Comparison of ENCODE assay signal across 17 cellular contexts in the genomic region with DNA sequence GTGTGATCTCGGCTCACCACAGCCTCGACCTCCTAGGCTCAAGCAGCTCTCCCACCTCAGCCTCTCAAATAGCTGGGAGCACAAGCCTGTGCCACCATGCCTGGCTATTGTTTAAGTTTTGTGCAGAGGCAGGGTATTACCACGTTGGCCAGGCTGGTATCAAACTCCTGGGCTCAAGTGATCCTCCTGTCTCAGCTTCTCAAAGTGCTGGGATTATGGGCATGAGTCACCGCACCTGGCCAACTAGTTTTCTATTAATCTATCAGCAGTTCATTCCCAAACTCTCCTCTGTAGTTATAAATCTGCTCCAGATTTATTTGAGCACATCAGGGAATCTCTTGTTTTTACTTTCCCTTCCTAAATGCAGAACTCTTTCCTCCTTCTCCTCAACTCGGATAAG.
DNase-seq lines count a peak whose midpoint lies in the region; ATAC-seq, FAIRE-seq and TF ChIP-seq lines count a peak whose summit lies in the region.
"Had no signal": no experiment of that assay in that cellular context is flagged by ENCODE, and none has a peak within 500 bp of the region (broad histone marks: within the 10 kb centered on the region; RNA-seq: fewer than 3 reads in every experiment).

No MANE protein-coding gene starts in this region.

- H3K9me2 ChIP-seq in PC-3 (replicated peaks; ENCODE audit: low read length): no peaks in the 10 kb centered on the region

- H3K9ac ChIP-seq in PC-3 (ENCODE audit: low read length): no peak overlapping the region
- H3K9ac ChIP-seq in keratinocyte (ENCODE audit: control insufficient read depth, extremely low read depth, insufficient read depth, low read length): no peak overlapping the region
- H3K9ac ChIP-seq: BLaER1 had no signal

- no peaks in the 10 kb centered on the region for H3K36me3 ChIP-seq in PC-3 (ENCODE audit: low read depth, low read length)
- H3K36me3 ChIP-seq in keratinocyte (ENCODE audit: control insufficient read depth in 2 of 2, extremely low read depth in 1 of 2, insufficient read depth in 2 of 2, low read length in 2 of 2): no peaks in the 10 kb centered on the region
- H3K36me3 ChIP-seq in upper lobe of right lung: no peaks in the 10 kb centered on the region
- no peaks in the 10 kb centered on the region for H3K36me3 ChIP-seq in psoas muscle (ENCODE audit: insufficient read depth in 1 of 2, low read depth in 1 of 2)
- H3K36me3 ChIP-seq in prostate gland: no peaks in the 10 kb centered on the region
- H3K36me3 ChIP-seq: BLaER1 had no signal

- no peaks in the 10 kb centered on the region for H3K9me1 ChIP-seq in keratinocyte (ENCODE audit: control insufficient read depth, extremely low read depth, insufficient read depth, low read length)

- intact Hi-C loops in PC-3 (cut with micrococcal nuclease) (no loop called here), upper lobe of right lung (cut with DNase I) (no loop called here), psoas muscle (cut with DNase I) (no loop called here), prostate gland (cut with DNase I) (no loop called here)

- H3K4me2 ChIP-seq in PC-3 (ENCODE audit: low read length) (no peak overlapping the region), keratinocyte (ENCODE audit: control insufficient read depth, extremely low read depth, insufficient read depth, low read depth, low read length) (no peak overlapping the region)
- H3K4me2 ChIP-seq: BLaER1 had no signal

- TF ChIP-seq CTCF in PC-3 (conservative IDR thresholded peaks at IDR 0.05; ENCODE audit: low read depth, low read length): no peak
- no peak for TF ChIP-seq CTCF in keratinocyte (optimal IDR thresholded peaks at IDR 0.05 in 1 of 3, IDR thresholded peaks at IDR 0.05 in 1 of 3, conservative IDR thresholded peaks at IDR 0.05 in 1 of 3; ENCODE audit: extremely low read depth in 1 of 3, insufficient read depth in 2 of 3, low read length in 3 of 3)
- no peak for TF ChIP-seq CTCF in upper lobe of right lung (IDR thresholded peaks at IDR 0.05)
- TF ChIP-seq CTCF in psoas muscle (IDR thresholded peaks at IDR 0.05): no peak
- no peak for TF ChIP-seq CTCF in prostate gland (IDR thresholded peaks at IDR 0.05)

- no TSS peak for BruUV-seq in PC-3 (replicated peaks; lab: Mats Ljungman, UMichigan)

- H3K27ac ChIP-seq in PC-3 (ENCODE audit: low read length) (no peak overlapping the region), keratinocyte (ENCODE audit: control insufficient read depth, insufficient read depth, low read length) (no peak overlapping the region), upper lobe of right lung (no peak overlapping the region), psoas muscle (no peak overlapping the region), prostate gland (no peak overlapping the region)
- H3K27ac ChIP-seq: BLaER1, HL-60 had no signal

- dilution Hi-C loops in keratinocyte (cut with MboI; ENCODE audit: extremely low pct_ligation_motif_present, low sequenced_read_pairs): no loop called here

- H3K4me3 ChIP-seq in PC-3 (ENCODE audit: low read length) (no peak overlapping the region), keratinocyte (ENCODE audit: control insufficient read depth in 2 of 3, extremely low read depth in 1 of 3, insufficient read depth in 2 of 3, low read depth in 1 of 3, low read length in 3 of 3) (no peak overlapping the region), upper lobe of right lung (no peak overlapping the region), psoas muscle (no peak overlapping the region), prostate gland (no peak overlapping the region)
- H3K4me3 ChIP-seq: BLaER1 had no signal

- H3K27me3 ChIP-seq in PC-3 (ENCODE audit: low read length): no peaks in the 10 kb centered on the region
- no peaks in the 10 kb centered on the region for H3K27me3 ChIP-seq in keratinocyte (ENCODE audit: control insufficient read depth, extremely low read depth, insufficient read depth, low read length)
- no peaks in the 10 kb centered on the region for H3K27me3 ChIP-seq in upper lobe of right lung
- peaks cover 0 to 5% (median 2%) of the 10 kb centered on the region in 3 donors for H3K27me3 ChIP-seq in psoas muscle (ENCODE audit: insufficient read depth in 3 of 3, low read length in 2 of 3)
- no peaks in the 10 kb centered on the region for H3K27me3 ChIP-seq in prostate gland (replicated peaks; ENCODE audit: insufficient read depth)
- H3K27me3 ChIP-seq: BLaER1 had no signal

- no peaks in the 10 kb centered on the region for H3F3A ChIP-seq in PC-3 (ENCODE audit: low read length, unreplicated experiment)

- ATAC-seq in PC-3: no peak
- ATAC-seq in esophagus mucosa: peak; percentile 68
- no peak for ATAC-seq in GM21526 (IDR thresholded peaks at IDR 0.05; ENCODE audit: low FRiP score, unreplicated experiment)
- ATAC-seq in upper lobe of right lung: no peak
- no peak for ATAC-seq in psoas muscle
- ATAC-seq: HCT116 had no signal

- DNase-seq in PC-3 (peak; percentile 45), keratinocyte (ENCODE audit: low read depth, low spot score) (no peak), upper lobe of right lung (no peak), psoas muscle (no peak), prostate gland (ENCODE audit: low spot score) (no peak)
- DNase-seq: 8988T; CD4-positive, alpha-beta memory T cell; DMS79 treated with DMSO at 0.1 percent for 48 hours; GF-D8; GOT3; H7; HFFc6 had no signal

- H3K9me3 ChIP-seq in PC-3 (ENCODE audit: low read length): no peaks in the 10 kb centered on the region
- H3K9me3 ChIP-seq in keratinocyte (ENCODE audit: control insufficient read depth, low read depth, low read length): no peaks in the 10 kb centered on the region
- H3K9me3 ChIP-seq in upper lobe of right lung: no peaks in the 10 kb centered on the region
- H3K9me3 ChIP-seq in psoas muscle: no peaks in the 10 kb centered on the region
- no peaks in the 10 kb centered on the region for H3K9me3 ChIP-seq in prostate gland
- H3K9me3 ChIP-seq: BLaER1 had no signal

- FAIRE-seq in keratinocyte (lab: Jason Lieb, UNC): peak; percentile 44

- WGBS in psoas muscle, 3 donors: 86 to 91% (median 89%) methylated on average over 5 of the region's 5 CpGs
- 83% methylated on average over 5 of the region's 5 CpGs for WGBS in prostate gland

- TF ChIP-seq POLR2A in prostate gland (IDR thresholded peaks at IDR 0.05): no peak

- H3K4me1 ChIP-seq in PC-3 (ENCODE audit: insufficient read depth, low read length) (peaks cover 8% of the 10 kb centered on the region; the same call in 1 of the 2 replicates), keratinocyte (ENCODE audit: control insufficient read depth, extremely low read depth, insufficient read depth, low read length) (peaks cover 15% of the 10 kb centered on the region), upper lobe of right lung (peaks cover 20% of the 10 kb centered on the region), psoas muscle (no peaks in the 10 kb centered on the region), prostate gland (replicated peaks) (no peaks in the 10 kb centered on the region)
- H3K4me1 ChIP-seq: BLaER1 had no signal

- no peaks in the 10 kb centered on the region for H3K79me2 ChIP-seq in PC-3 (ENCODE audit: low read length)
- H3K79me2 ChIP-seq in keratinocyte (ENCODE audit: control insufficient read depth, insufficient read depth, low read length): no peaks in the 10 kb centered on the region

- H4K20me1 ChIP-seq in PC-3 (ENCODE audit: low read length): no peaks in the 10 kb centered on the region
- H4K20me1 ChIP-seq in keratinocyte (ENCODE audit: control insufficient read depth, extremely low read depth, insufficient read depth, low read length): no peaks in the 10 kb centered on the region
- H4K20me1 ChIP-seq: BLaER1 had no signal

- H2AFZ ChIP-seq in PC-3 (ENCODE audit: low read length) (no peak overlapping the region), keratinocyte (ENCODE audit: control insufficient read depth, low read length) (no peak overlapping the region)

- POLR2A ChIA-PET in PC-3 (lab: Charles Lee; ENCODE audit: unreplicated experiment): no interaction called here

- CTCF ChIA-PET in PC-3 (lab: Charles Lee): no interaction called here
